In the genomic region with DNA sequence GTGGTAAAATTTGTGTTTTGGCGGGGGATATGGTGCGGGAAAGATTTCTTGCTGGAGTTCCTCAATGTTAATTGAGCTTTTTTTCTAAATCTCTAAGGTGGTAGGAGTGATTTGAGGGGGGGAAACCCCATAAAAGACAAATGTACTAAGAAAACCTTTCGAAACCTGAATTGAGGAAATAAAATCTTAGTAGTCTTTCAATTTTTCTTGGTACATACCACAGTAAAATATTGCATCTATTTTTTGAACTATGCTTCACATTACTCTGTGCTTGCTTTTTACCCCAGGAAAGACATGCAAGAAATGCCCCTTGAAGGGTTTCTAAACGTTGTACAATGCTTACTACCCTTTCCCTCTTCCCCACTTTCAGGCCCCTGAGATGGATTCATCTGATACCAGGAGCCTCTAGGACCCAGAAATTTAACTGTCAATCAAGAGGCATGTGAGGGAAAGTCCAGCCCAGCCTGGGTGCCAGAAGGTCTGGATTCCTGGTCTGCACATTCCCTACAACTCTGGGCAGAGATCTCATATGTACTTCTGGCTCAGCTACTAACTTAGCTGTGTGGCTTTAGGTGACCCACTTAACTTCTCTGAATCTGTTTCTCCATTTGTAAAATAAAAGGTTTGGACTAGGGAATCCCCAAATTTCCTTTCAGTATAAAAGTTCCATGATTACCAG, we compare ENCODE assay signal across 10 cellular contexts. TPM values are rescaled to one million over a fixed set of nuclear protein-coding genes. Genes with fewer than 3 reads are reported as not detected.
DNase-seq lines count a peak whose midpoint lies in the region; ATAC-seq and TF ChIP-seq lines count a peak whose summit lies in the region.
"Had no signal": no experiment of that assay in that cellular context is flagged by ENCODE, and none has a peak within 500 bp of the region (broad histone marks: within the 10 kb centered on the region; RNA-seq: fewer than 3 reads in every experiment).

No MANE protein-coding gene starts in this region.

- peak overlapping the region in 1 of 2 experiments; percentile 53; a peak in 2 of 4 replicates for H3K27ac ChIP-seq in SK-N-SH (ENCODE audit: low read depth in 2 of 2, low read length in 1 of 2)
- peak overlapping the region; percentile 89 for H3K27ac ChIP-seq in upper lobe of right lung

- no peaks in the 10 kb centered on the region for H3K79me2 ChIP-seq in SK-N-SH (ENCODE audit: insufficient read depth)

- ATAC-seq in upper lobe of right lung = peak; percentile 38

- no peak overlapping the region for H3K4me2 ChIP-seq in SK-N-SH

- H3K36me3 ChIP-seq in SK-N-SH (replicated peaks in 1 of 2; ENCODE audit: control insufficient read depth in 1 of 2, insufficient read depth in 2 of 2, low read length in 1 of 2) (no peaks in the 10 kb centered on the region), upper lobe of right lung (no peaks in the 10 kb centered on the region)

- H3K9me2 ChIP-seq in SK-N-SH = no peaks in the 10 kb centered on the region

- peaks cover 100% of the 10 kb centered on the region for H3K4me1 Mint-ChIP-seq in activated naive CD4-positive, alpha-beta T cell treated with anti-CD3 and anti-CD28 coated beads, Interleukin-2, amount 50 U/mL, for 24 hours

- no peak overlapping the region for H2AFZ ChIP-seq in SK-N-SH (ENCODE audit: low read depth)

- H3K27me3 ChIP-seq in SK-N-SH (ENCODE audit: insufficient read depth) (no peaks in the 10 kb centered on the region), upper lobe of right lung (no peaks in the 10 kb centered on the region)

- POLR2A ChIA-PET in SK-N-SH (lab: Yijun Ruan, JAX) = no interaction called here

- intact Hi-C loops in upper lobe of right lung (cut with DNase I) = no loop called here

- no peak for TF ChIP-seq RAD21 in SK-N-SH (IDR thresholded peaks at IDR 0.05; ENCODE audit: low read length)

- no peaks in the 10 kb centered on the region for H3K27me3 Mint-ChIP-seq in activated naive CD4-positive, alpha-beta T cell treated with anti-CD3 and anti-CD28 coated beads, Interleukin-2, amount 50 U/mL, for 24 hours

- CTCF ChIA-PET in SK-N-SH (lab: Yijun Ruan, JAX) = interaction anchor here (0.7 kb wide), 1 partner anchor 221 kb away, joined by 3 read pairs; no protein-coding TSS in a partner anchor

- no peaks in the 10 kb centered on the region for H3K36me3 Mint-ChIP-seq in activated naive CD4-positive, alpha-beta T cell treated with anti-CD3 and anti-CD28 coated beads, Interleukin-2, amount 50 U/mL, for 24 hours

- TF ChIP-seq CTCF in SK-N-SH (IDR thresholded peaks at IDR 0.05) (no peak), upper lobe of right lung (IDR thresholded peaks at IDR 0.05) (no peak)

- no peaks in the 10 kb centered on the region for H3K9me3 Mint-ChIP-seq in activated naive CD4-positive, alpha-beta T cell treated with anti-CD3 and anti-CD28 coated beads, Interleukin-2, amount 50 U/mL, for 24 hours

- H3F3A ChIP-seq in SK-N-SH (replicated peaks; ENCODE audit: insufficient read depth) = no peaks in the 10 kb centered on the region

- no peak for TF ChIP-seq EP300 in SK-N-SH (IDR thresholded peaks at IDR 0.05; ENCODE audit: borderline replicate concordance in 1 of 2, low read depth in 1 of 2, low read length in 1 of 2)

- 67% methylated on average over 4 of the region's 4 CpGs for WGBS in SK-N-SH (ENCODE audit: low lambda C conversion rate)

- peaks cover 0 to 21% of the 10 kb centered on the region in 2 experiments; a peak in 2 of 4 replicates for H3K4me1 ChIP-seq in SK-N-SH (ENCODE audit: control insufficient read depth in 1 of 2, insufficient read depth in 2 of 2, low read depth in 1 of 2, low read length in 1 of 2)
- H3K4me1 ChIP-seq in upper lobe of right lung = peaks cover 43% of the 10 kb centered on the region

- no peaks in the 10 kb centered on the region for H3K9me3 ChIP-seq in SK-N-SH
- no peaks in the 10 kb centered on the region for H3K9me3 ChIP-seq in upper lobe of right lung

- peak overlapping the region; percentile 97 for H3K27ac Mint-ChIP-seq in activated naive CD4-positive, alpha-beta T cell treated with anti-CD3 and anti-CD28 coated beads, Interleukin-2, amount 50 U/mL, for 24 hours

- no peak overlapping the region for H3K4me3 ChIP-seq in SK-N-SH (ENCODE audit: low read depth in 2 of 2, low read length in 1 of 2)
- no peak overlapping the region for H3K4me3 ChIP-seq in upper lobe of right lung

- H3K4me3 Mint-ChIP-seq in activated naive CD4-positive, alpha-beta T cell treated with anti-CD3 and anti-CD28 coated beads, Interleukin-2, amount 50 U/mL, for 24 hours = peak overlapping the region; percentile 82

- H4K20me1 ChIP-seq in SK-N-SH (ENCODE audit: insufficient read depth) = no peaks in the 10 kb centered on the region

- H3K9ac ChIP-seq in SK-N-SH = no peak overlapping the region

- no peak for DNase-seq in activated naive CD4-positive, alpha-beta T cell (lab: John Stamatoyannopoulos, UW)
- DNase-seq in SK-N-SH = no peak
- peak; percentile 29 for DNase-seq in kidney tubule cell (ENCODE audit: low spot score)
- no peak for DNase-seq in upper lobe of right lung
- DNase-seq in amygdala (lab: John Stamatoyannopoulos, UW) = no peak
- DNase-seq in DMS79 (lab: John Stamatoyannopoulos, UW) = no peak
- no peak for DNase-seq in NCI-H2227 treated with DMSO at 0.1 percent for 48 hours (lab: John Stamatoyannopoulos, UW)
- DNase-seq: caudate nucleus, DND-41 had no signal

TF ChIP-seq in SK-N-SH, 30 proteins besides CTCF, POLR2A, EP300 and RAD21:
- no peak for TF ChIP-seq FOXM1 (IDR thresholded peaks at IDR 0.05; ENCODE audit: low read depth)
- TF ChIP-seq GATA2 (CRISPR knock-in tag; IDR thresholded peaks at IDR 0.05) = no peak
- TF ChIP-seq, protein P1, sequence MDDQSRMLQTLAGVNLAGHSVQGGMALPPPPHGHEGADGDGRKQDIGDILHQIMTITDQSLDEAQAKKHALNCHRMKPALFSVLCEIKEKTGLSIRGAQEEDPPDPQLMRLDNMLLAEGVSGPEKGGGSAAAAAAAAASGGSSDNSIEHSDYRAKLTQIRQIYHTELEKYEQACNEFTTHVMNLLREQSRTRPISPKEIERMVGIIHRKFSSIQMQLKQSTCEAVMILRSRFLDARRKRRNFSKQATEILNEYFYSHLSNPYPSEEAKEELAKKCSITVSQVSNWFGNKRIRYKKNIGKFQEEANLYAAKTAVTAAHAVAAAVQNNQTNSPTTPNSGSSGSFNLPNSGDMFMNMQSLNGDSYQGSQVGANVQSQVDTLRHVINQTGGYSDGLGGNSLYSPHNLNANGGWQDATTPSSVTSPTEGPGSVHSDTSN (IDR thresholded peaks at IDR 0.05) = peak; percentile 36; the same call in 1 of the 2 replicates
- TF ChIP-seq TCF12 (IDR thresholded peaks at IDR 0.05) = no peak
- TF ChIP-seq FOXJ3 (CRISPR knock-in tag; IDR thresholded peaks at IDR 0.05) = no peak

RNA-seq across cellular contexts. Expression of gene PDCD4, which starts 5.8 kb away (rescaled TPM):
- 23.3 and 31.1 TPM in 2 replicates for polyA plus RNA-seq in SK-N-SH (2012; rRNA removed)
- polyA plus RNA-seq in SK-N-SH (2012; cell fraction: cytosol; rRNA removed) = 33.5 and 54.6 TPM in 2 replicates
- 6.9 and 18.3 TPM in 2 replicates for polyA plus RNA-seq in SK-N-SH (2012; cell fraction: nucleus; rRNA removed)
- total RNA-seq in upper lobe of right lung = 48.6 TPM

RNA-seq across cellular contexts. Expression of gene BBIP1, which starts 53.0 kb away (rescaled TPM):
- polyA plus RNA-seq in SK-N-SH (2012; rRNA removed) = 16.2 and 21.9 TPM in 2 replicates
- polyA plus RNA-seq in SK-N-SH (2012; cell fraction: cytosol; rRNA removed) = 27.8 and 39.7 TPM in 2 replicates
- polyA plus RNA-seq in SK-N-SH (2012; cell fraction: nucleus; rRNA removed) = 10.9 and 26.4 TPM in 2 replicates
- 25.3 TPM for total RNA-seq in upper lobe of right lung

RNA-seq across cellular contexts. Expression of gene SHOC2, which starts 53.5 kb away (rescaled TPM):
- 6.9 and 10.6 TPM in 2 replicates for polyA plus RNA-seq in SK-N-SH (2012; rRNA removed)
- 13.4 and 15.9 TPM in 2 replicates for polyA plus RNA-seq in SK-N-SH (2012; cell fraction: cytosol; rRNA removed)
- polyA plus RNA-seq in SK-N-SH (2012; cell fraction: nucleus; rRNA removed) = 3.3 and 7.3 TPM in 2 replicates
- 58.4 TPM for total RNA-seq in upper lobe of right lung
